In the genomic region with DNA sequence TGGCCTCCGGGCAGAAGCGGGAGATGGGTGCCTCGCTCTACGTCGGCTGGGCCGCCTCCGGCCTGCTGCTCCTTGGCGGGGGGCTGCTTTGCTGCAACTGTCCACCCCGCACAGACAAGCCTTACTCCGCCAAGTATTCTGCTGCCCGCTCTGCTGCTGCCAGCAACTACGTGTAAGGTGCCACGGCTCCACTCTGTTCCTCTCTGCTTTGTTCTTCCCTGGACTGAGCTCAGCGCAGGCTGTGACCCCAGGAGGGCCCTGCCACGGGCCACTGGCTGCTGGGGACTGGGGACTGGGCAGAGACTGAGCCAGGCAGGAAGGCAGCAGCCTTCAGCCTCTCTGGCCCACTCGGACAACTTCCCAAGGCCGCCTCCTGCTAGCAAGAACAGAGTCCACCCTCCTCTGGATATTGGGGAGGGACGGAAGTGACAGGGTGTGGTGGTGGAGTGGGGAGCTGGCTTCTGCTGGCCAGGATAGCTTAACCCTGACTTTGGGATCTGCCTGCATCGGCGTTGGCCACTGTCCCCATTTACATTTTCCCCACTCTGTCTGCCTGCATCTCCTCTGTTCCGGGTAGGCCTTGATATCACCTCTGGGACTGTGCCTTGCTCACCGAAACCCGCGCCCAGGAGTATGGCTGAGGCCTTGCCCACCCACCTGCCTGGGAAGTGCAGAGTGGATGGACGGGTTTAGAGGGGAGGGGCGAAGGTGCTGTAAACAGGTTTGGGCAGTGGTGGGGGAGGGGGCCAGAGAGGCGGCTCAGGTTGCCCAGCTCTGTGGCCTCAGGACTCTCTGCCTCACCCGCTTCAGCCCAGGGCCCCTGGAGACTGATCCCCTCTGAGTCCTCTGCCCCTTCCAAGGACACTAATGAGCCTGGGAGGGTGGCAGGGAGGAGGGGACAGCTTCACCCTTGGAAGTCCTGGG, we compare ENCODE assay signal across 11 cellular contexts. TPM values are rescaled to one million over a fixed set of nuclear protein-coding genes. Genes with fewer than 3 reads are reported as not detected.
DNase-seq lines count a peak whose midpoint lies in the region; ATAC-seq and TF ChIP-seq lines count a peak whose summit lies in the region.
"Had no signal": no experiment of that assay in that cellular context is flagged by ENCODE, and none has a peak within 500 bp of the region (broad histone marks: within the 10 kb centered on the region; RNA-seq: fewer than 3 reads in every experiment).

No MANE protein-coding gene starts in this region.

- H3K36me3 Mint-ChIP-seq in T-cell (no peaks in the 10 kb centered on the region), glutamatergic neuron (ENCODE audit: unreplicated experiment) (no peaks in the 10 kb centered on the region)

- no peak overlapping the region for H3K9ac ChIP-seq in SK-N-SH

- DNase-seq in HT-29 (ENCODE audit: low spot score) (peak; percentile 97), NCI-H748 treated with DMSO at 0.1 percent for 48 hours (lab: John Stamatoyannopoulos, UW) (peak; percentile 89), iPS DF 6.9 (ENCODE audit: low read depth, low spot score) (no peak), sciatic nerve (ENCODE audit: low spot score) (no peak), GM13977 (ENCODE audit: low spot score) (no peak), T-cell (no peak), glutamatergic neuron (no peak), SK-N-SH (no peak)
- DNase-seq: activated CD4-positive, alpha-beta T cell treated with anti-CD3 and anti-CD28 coated beads, Interleukin-2, amount 50 U/mL, for 48 hours; NCI-H226 had no signal

- in situ Hi-C loops in GM13977 (cut with MboI; ENCODE audit: low pct_unique_long_range_greater_than_20kb, low sequenced_read_pairs, unreplicated experiment): no loop called here

- intact Hi-C loops in sciatic nerve (cut with DNase I): no loop called here

- POLR2A ChIA-PET in T-cell (lab: Charles Lee): interaction anchor here in 1 of 2 donors (0.5 kb wide), 1 partner anchor 837 kb away, joined by 3 read pairs; no protein-coding TSS in a partner anchor
- POLR2A ChIA-PET in SK-N-SH (lab: Yijun Ruan, JAX): no interaction called here

- no peak for TF ChIP-seq RAD21 in SK-N-SH (IDR thresholded peaks at IDR 0.05; ENCODE audit: low read length)

- TF ChIP-seq CTCF in GM13977 (IDR thresholded peaks at IDR 0.05; ENCODE audit: extremely low read depth, insufficient read depth, missing control alignments) (no peak), glutamatergic neuron (IDR thresholded peaks at IDR 0.05; ENCODE audit: partially characterized antibody, unreplicated experiment) (no peak), SK-N-SH (IDR thresholded peaks at IDR 0.05) (no peak)

- H3K9me3 ChIP-seq in iPS DF 6.9 (ENCODE audit: control insufficient read depth, insufficient read depth, low read length): no peaks in the 10 kb centered on the region
- H3K9me3 ChIP-seq in SK-N-SH: no peaks in the 10 kb centered on the region

- H3F3A ChIP-seq in SK-N-SH (replicated peaks; ENCODE audit: insufficient read depth): peaks cover 13% of the 10 kb centered on the region

- H2AFZ ChIP-seq in SK-N-SH (ENCODE audit: low read depth): no peak overlapping the region

- H3K36me3 ChIP-seq in iPS DF 6.9 (ENCODE audit: control insufficient read depth, insufficient read depth, low read length) (no peaks in the 10 kb centered on the region), SK-N-SH (replicated peaks in 1 of 2; ENCODE audit: control insufficient read depth in 1 of 2, insufficient read depth in 2 of 2, low read length in 1 of 2) (no peaks in the 10 kb centered on the region)

- no peak overlapping the region for H3K4me2 ChIP-seq in SK-N-SH

- H3K27ac ChIP-seq in iPS DF 6.9 (ENCODE audit: low read length): no peak overlapping the region
- peak overlapping the region in 1 of 2 experiments; percentile 1; a peak in 1 of 4 replicates for H3K27ac ChIP-seq in SK-N-SH (ENCODE audit: low read depth in 2 of 2, low read length in 1 of 2)

- peaks cover 22% of the 10 kb centered on the region for H3K4me1 ChIP-seq in iPS DF 6.9 (ENCODE audit: control insufficient read depth, insufficient read depth, low read length)
- peaks cover 19 to 49% of the 10 kb centered on the region in 2 experiments for H3K4me1 ChIP-seq in SK-N-SH (ENCODE audit: control insufficient read depth in 1 of 2, insufficient read depth in 2 of 2, low read depth in 1 of 2, low read length in 1 of 2)

- H3K4me3 Mint-ChIP-seq in T-cell (no peak overlapping the region), glutamatergic neuron (ENCODE audit: unreplicated experiment) (no peak overlapping the region)
- H3K4me3 Mint-ChIP-seq: central memory CD8-positive, alpha-beta T cell had no signal

- no peak for TF ChIP-seq EP300 in SK-N-SH (IDR thresholded peaks at IDR 0.05; ENCODE audit: borderline replicate concordance in 1 of 2, low read depth in 1 of 2, low read length in 1 of 2)

- H4K20me1 ChIP-seq in SK-N-SH (ENCODE audit: insufficient read depth): no peaks in the 10 kb centered on the region

- WGBS in iPS DF 6.9 (ENCODE audit: insufficient coverage, insufficient read length): no CpG with 5 or more reads among the region's 28 CpGs
- WGBS in SK-N-SH (ENCODE audit: low lambda C conversion rate): 92% methylated on average over 23 of the region's 28 CpGs

- H3K79me2 ChIP-seq in SK-N-SH (ENCODE audit: insufficient read depth): no peaks in the 10 kb centered on the region

- H3K4me1 Mint-ChIP-seq in T-cell (peaks cover 17 to 25% (median 22%) of the 10 kb centered on the region in 3 donors), glutamatergic neuron (ENCODE audit: low read depth, unreplicated experiment) (peaks cover 9% of the 10 kb centered on the region)

- H3K27me3 Mint-ChIP-seq in T-cell (peaks cover 0 to 4% of the 10 kb centered on the region in 2 donors), glutamatergic neuron (ENCODE audit: unreplicated experiment) (peaks cover 1% of the 10 kb centered on the region)

- H3K9me2 ChIP-seq in SK-N-SH: no peaks in the 10 kb centered on the region

- CTCF ChIA-PET in T-cell (lab: Charles Lee): no interaction called here
- CTCF ChIA-PET in SK-N-SH (lab: Yijun Ruan, JAX): interaction anchor here (0.9 to 2.2 kb wide), 4 partner anchors 10 to 24 kb away, joined by 3 to 8 read pairs (median 7); no protein-coding TSS in a partner anchor

- no peaks in the 10 kb centered on the region for H3K27me3 ChIP-seq in iPS DF 6.9 (ENCODE audit: control insufficient read depth, insufficient read depth, low read length)
- no peaks in the 10 kb centered on the region for H3K27me3 ChIP-seq in SK-N-SH (ENCODE audit: insufficient read depth)

- H3K9me3 Mint-ChIP-seq in T-cell (no peaks in the 10 kb centered on the region), glutamatergic neuron (ENCODE audit: unreplicated experiment) (peaks cover 7% of the 10 kb centered on the region)
- H3K9me3 Mint-ChIP-seq: central memory CD8-positive, alpha-beta T cell had no signal

- H3K27ac Mint-ChIP-seq in T-cell (no peak overlapping the region), glutamatergic neuron (ENCODE audit: unreplicated experiment) (no peak overlapping the region)

- ATAC-seq in sciatic nerve: peak; percentile 12
- ATAC-seq in T-cell (replicated peaks in 1 of 4): no peak

- H3K4me3 ChIP-seq in iPS DF 6.9 (ENCODE audit: low read length): peak overlapping the region; percentile 43; the same call in 1 of the 2 replicates
- H3K4me3 ChIP-seq in SK-N-SH (ENCODE audit: low read depth in 2 of 2, low read length in 1 of 2): no peak overlapping the region

TF ChIP-seq in SK-N-SH, 30 proteins besides CTCF, POLR2A, EP300 and RAD21 (continues in another document):
- TF ChIP-seq RFX5 (IDR thresholded peaks at IDR 0.05; ENCODE audit: low read length) (no peak), GATA2 (CRISPR knock-in tag; IDR thresholded peaks at IDR 0.05) (no peak), SIN3A (IDR thresholded peaks at IDR 0.05; ENCODE audit: borderline replicate concordance, low read depth, low read length) (no peak), SMC3 (IDR thresholded peaks at IDR 0.05; ENCODE audit: low read depth, low read length) (no peak)
- TF ChIP-seq, protein P1, sequence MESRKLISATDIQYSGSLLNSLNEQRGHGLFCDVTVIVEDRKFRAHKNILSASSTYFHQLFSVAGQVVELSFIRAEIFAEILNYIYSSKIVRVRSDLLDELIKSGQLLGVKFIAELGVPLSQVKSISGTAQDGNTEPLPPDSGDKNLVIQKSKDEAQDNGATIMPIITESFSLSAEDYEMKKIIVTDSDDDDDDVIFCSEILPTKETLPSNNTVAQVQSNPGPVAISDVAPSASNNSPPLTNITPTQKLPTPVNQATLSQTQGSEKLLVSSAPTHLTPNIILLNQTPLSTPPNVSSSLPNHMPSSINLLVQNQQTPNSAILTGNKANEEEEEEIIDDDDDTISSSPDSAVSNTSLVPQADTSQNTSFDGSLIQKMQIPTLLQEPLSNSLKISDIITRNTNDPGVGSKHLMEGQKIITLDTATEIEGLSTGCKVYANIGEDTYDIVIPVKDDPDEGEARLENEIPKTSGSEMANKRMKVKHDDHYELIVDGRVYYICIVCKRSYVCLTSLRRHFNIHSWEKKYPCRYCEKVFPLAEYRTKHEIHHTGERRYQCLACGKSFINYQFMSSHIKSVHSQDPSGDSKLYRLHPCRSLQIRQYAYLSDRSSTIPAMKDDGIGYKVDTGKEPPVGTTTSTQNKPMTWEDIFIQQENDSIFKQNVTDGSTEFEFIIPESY (IDR thresholded peaks at IDR 0.05; ENCODE audit: borderline replicate concordance, low read depth): no peak

RNA-seq across cellular contexts. Expression of a gene that starts 1.1 kb away (rescaled TPM):
- 1,331 and 1,483 TPM in 2 replicates for total RNA-seq in HT-29 (2014; rRNA removed; shearing (Covaris generic))
- total RNA-seq in sciatic nerve (0.85 TPM), T-cell (1 to 10 TPM in 1 of 5 donors, under 1 TPM in 2, not detected in 2; 0.53 to 1.3 (median 0.79) TPM), glutamatergic neuron (ENCODE audit: unreplicated experiment) (0.54 TPM)
- polyA plus RNA-seq in SK-N-SH (2012; rRNA removed): 4.6 and 5.9 TPM in 2 replicates
- polyA plus RNA-seq in SK-N-SH (2012; cell fraction: cytosol; rRNA removed): 1.9 and 3.1 TPM in 2 replicates
- 6.3 and 6.7 TPM in 2 replicates for polyA plus RNA-seq in SK-N-SH (2012; cell fraction: nucleus; rRNA removed)

RNA-seq across cellular contexts. Expression of a gene that starts 10.4 kb away (rescaled TPM):
- 7.3 and 9.8 TPM in 2 replicates for total RNA-seq in HT-29 (2014; rRNA removed; shearing (Covaris generic))
- total RNA-seq in sciatic nerve (6.2 TPM), T-cell (1 to 10 TPM in 4 of 5 donors, under 1 TPM in 1; 0.45 to 7.2 (median 1.8) TPM), glutamatergic neuron (ENCODE audit: unreplicated experiment) (2.9 TPM)
- 2.9 and 3.1 TPM in 2 replicates for polyA plus RNA-seq in SK-N-SH (2012; rRNA removed)
- 0.81 and 1.4 TPM in 2 replicates for polyA plus RNA-seq in SK-N-SH (2012; cell fraction: cytosol; rRNA removed)
- 7.3 and 10.0 TPM in 2 replicates for polyA plus RNA-seq in SK-N-SH (2012; cell fraction: nucleus; rRNA removed)

RNA-seq across cellular contexts. Expression of a gene that starts 29.0 kb away (rescaled TPM):
- not detected in 2 replicates for total RNA-seq in HT-29 (2014; rRNA removed; shearing (Covaris generic))
- total RNA-seq in sciatic nerve (not detected), T-cell (not detected), glutamatergic neuron (ENCODE audit: unreplicated experiment) (not detected)
- 0.71 and 0.96 TPM in 2 replicates for polyA plus RNA-seq in SK-N-SH (2012; rRNA removed)
- 0.32 and 0.63 TPM in 2 replicates for polyA plus RNA-seq in SK-N-SH (2012; cell fraction: cytosol; rRNA removed)
- polyA plus RNA-seq in SK-N-SH (2012; cell fraction: nucleus; rRNA removed): 0.17 and 0.54 TPM in 2 replicates

Comparison
In these comparisons a context has a peak if more than half of its experiments do, and no peak if none do; other contexts are left out.
1. DNase-seq: peak in HT-29 (single experiment) and NCI-H748 treated with DMSO at 0.1 percent for 48 hours (single experiment); none in iPS DF 6.9 (single experiment), sciatic nerve (single experiment), GM13977 (single experiment), T-cell (0 of 34), glutamatergic neuron (single experiment) and SK-N-SH (single experiment).
2. RNA of a gene that starts 1.1 kb away (total RNA-seq): 1,331 to 1,483 TPM in HT-29; 0.85 TPM in sciatic nerve (single experiment), 0.54 TPM in glutamatergic neuron (single experiment) and 0.53 to 1.3 TPM in T-cell; every median in the first group is over 100 times any median in the second.